Comparison of ENCODE assay signal across 31 cellular contexts in the genomic region with DNA sequence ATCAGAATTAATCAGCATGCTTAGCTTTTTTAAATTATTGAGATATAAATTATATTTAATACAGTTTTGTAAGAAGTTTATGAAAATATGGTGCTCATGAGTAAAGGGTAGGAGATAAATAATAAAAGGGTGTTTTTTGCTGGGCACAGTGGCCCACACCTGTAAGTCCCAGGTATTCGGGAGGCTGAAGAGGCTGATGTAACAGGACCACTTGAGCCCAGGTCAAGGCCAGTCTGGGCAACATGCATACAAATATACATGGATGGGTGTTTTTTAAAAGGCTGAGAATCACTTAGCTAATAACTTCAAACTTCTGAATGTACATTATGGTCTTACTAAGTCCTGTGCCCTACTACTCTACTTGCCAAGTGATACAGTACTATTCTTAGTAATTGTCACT.
"Had no signal": no experiment of that assay in that cellular context is flagged by ENCODE, and none has a peak within 500 bp of the region (broad histone marks: within the 10 kb centered on the region; RNA-seq: fewer than 3 reads in every experiment).

No MANE protein-coding gene starts in this region.

- H3K36me3 ChIP-seq: neural progenitor cell, ovary had no signal

- H3K4me1 Mint-ChIP-seq: nephron; neural progenitor cell; stimulated activated naive CD8-positive, alpha-beta T cell treated with anti-CD3 and anti-CD28 coated beads, Interleukin-15, amount 100 ng/mL, for 72 hours had no signal

- H3K4me3 Mint-ChIP-seq: naive thymus-derived CD4-positive, alpha-beta T cell; natural killer cell; nephron; neural progenitor cell; stimulated activated memory B cell treated with anti-CD40 and anti-IgM and Interleukin-4, amounts not matched to agents 10 μg/mL and 1 μg/mL and 100 μg/mL, for 72 hours; stimulated activated naive CD8-positive, alpha-beta T cell treated with anti-CD3 and anti-CD28 coated beads, Interleukin-15, amount 100 ng/mL, for 72 hours; type B pancreatic cell had no signal

- H3K27ac Mint-ChIP-seq: nephron; neural progenitor cell; progenitor cell of endocrine pancreas; stimulated activated memory B cell treated with anti-CD40 and anti-IgM and Interleukin-4, amounts not matched to agents 10 μg/mL and 1 μg/mL and 100 μg/mL, for 72 hours; stimulated activated naive CD8-positive, alpha-beta T cell treated with anti-CD3 and anti-CD28 coated beads, Interleukin-15, amount 100 ng/mL, for 72 hours; type B pancreatic cell had no signal

- H3K4me3 ChIP-seq: neural progenitor cell, ovary, psoas muscle, skin epidermis, smooth muscle cell, spleen, suprapubic skin, testis, tibial artery, transverse colon, vagina had no signal

- H3K9me3 ChIP-seq: ovary, psoas muscle, spleen, suprapubic skin, testis, tibial artery, transverse colon, vagina had no signal

- ATAC-seq: naive thymus-derived CD4-positive, alpha-beta T cell; natural killer cell; psoas muscle; right cardiac atrium; sciatic nerve; stimulated activated memory B cell treated with anti-CD40 and anti-IgM and Interleukin-4, amounts not matched to agents 10 μg/mL and 1 μg/mL and 100 μg/mL, for 72 hours; stimulated activated naive CD8-positive, alpha-beta T cell treated with anti-CD3 and anti-CD28 coated beads, Interleukin-15, amount 100 ng/mL, for 72 hours; stimulated activated naive CD8-positive, alpha-beta T cell treated with anti-CD3 and anti-CD28 coated beads, Interleukin-15, Interleukin-2, amounts not matched to agents 100 U/mL and 50 U/mL, for 24 hours had no signal

- H3K27me3 Mint-ChIP-seq: naive thymus-derived CD4-positive, alpha-beta T cell; progenitor cell of endocrine pancreas; stimulated activated memory B cell treated with anti-CD40 and anti-IgM and Interleukin-4, amounts not matched to agents 10 μg/mL and 1 μg/mL and 100 μg/mL, for 72 hours; stimulated activated naive CD8-positive, alpha-beta T cell treated with anti-CD3 and anti-CD28 coated beads, Interleukin-15, amount 100 ng/mL, for 72 hours; type B pancreatic cell had no signal

- DNase-seq: naive thymus-derived CD4-positive, alpha-beta T cell; natural killer cell; occipital lobe; ovary; posterior cingulate gyrus; psoas muscle; right cardiac atrium; spleen; stimulated activated CD4-positive, alpha-beta T cell treated with anti-CD3 and anti-CD28 coated beads, Interleukin-12 subunit alpha, Interleukin-12 subunit beta, amount 100 ng/mL, for 4 hours; stimulated activated CD4-positive, alpha-beta T cell treated with anti-CD3 and anti-CD28 coated beads, Interleukin-1b, Interleukin-23, amount 100 ng/mL, for 48 hours; stimulated activated CD4-positive, alpha-beta T cell treated with anti-CD3 and anti-CD28 coated beads, Interleukin-4, amount 100 ng/mL, for 1 hour; stimulated activated CD4-positive, alpha-beta T cell treated with anti-CD3 and anti-CD28 coated beads, Interleukin-4, amount 100 ng/mL, for 4 hours; stimulated activated CD8-positive, alpha-beta memory T cell treated with anti-CD3 and anti-CD28 coated beads, Interleukin-4, amount 100 ng/mL, for 48 hours; stimulated activated naive CD4-positive, alpha-beta T cell; stimulated activated naive CD8-positive, alpha-beta T cell treated with anti-CD3 and anti-CD28 coated beads, Interleukin-15, amount 100 ng/mL, for 72 hours; stimulated activated naive CD8-positive, alpha-beta T cell treated with anti-CD3 and anti-CD28 coated beads, Interleukin-15, Interleukin-2, amounts not matched to agents 100 U/mL and 50 U/mL, for 24 hours; substantia nigra; testis; tibial artery; transverse colon had no signal

- H3K27ac ChIP-seq: neural progenitor cell, ovary, parathyroid adenoma, psoas muscle, skin epidermis, spleen, suprapubic skin, testis, tibial artery, transverse colon, vagina had no signal

- H3K4me1 ChIP-seq: neural progenitor cell, parathyroid adenoma, psoas muscle, spleen, testis, transverse colon, vagina had no signal

- H3K36me3 Mint-ChIP-seq: natural killer cell had no signal

- H3K27me3 ChIP-seq: neural progenitor cell, ovary, spleen, suprapubic skin, testis, tibial artery, transverse colon, vagina had no signal

- H3K9me3 Mint-ChIP-seq: naive thymus-derived CD4-positive, alpha-beta T cell; natural killer cell; neural progenitor cell; stimulated activated memory B cell treated with anti-CD40 and anti-IgM and Interleukin-4, amounts not matched to agents 10 μg/mL and 1 μg/mL and 100 μg/mL, for 72 hours; stimulated activated naive CD8-positive, alpha-beta T cell treated with anti-CD3 and anti-CD28 coated beads, Interleukin-15, amount 100 ng/mL, for 72 hours; type B pancreatic cell had no signal
